ENCODE assay signal across 20 cellular contexts in the genomic region with DNA sequence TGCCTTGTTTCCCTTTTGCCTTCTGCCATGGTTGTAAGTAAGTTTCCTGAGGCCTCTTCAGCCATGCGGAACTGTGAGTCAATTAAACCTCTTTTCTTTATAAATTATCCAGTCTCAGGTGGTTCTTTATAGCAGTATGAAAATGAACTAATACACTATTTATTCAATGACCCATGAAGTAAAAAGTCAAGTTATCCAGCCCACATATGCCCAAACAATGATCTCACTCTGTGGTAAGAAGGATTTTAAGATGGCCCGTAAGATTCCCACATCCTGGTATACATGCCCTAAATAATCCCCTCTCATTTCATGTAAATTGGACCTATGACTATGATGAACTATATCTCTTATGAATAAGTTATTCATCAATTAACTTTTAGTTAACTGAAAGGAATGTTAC.
DNase-seq lines count a peak whose midpoint lies in the region; ATAC-seq and TF ChIP-seq lines count a peak whose summit lies in the region.
"Had no signal": no experiment of that assay in that cellular context is flagged by ENCODE, and none has a peak within 500 bp of the region (broad histone marks: within the 10 kb centered on the region; RNA-seq: fewer than 3 reads in every experiment).

No MANE protein-coding gene starts in this region.

- no peak for ATAC-seq in stimulated activated effector memory CD8-positive, alpha-beta T cell treated with anti-CD3 and anti-CD28 coated beads, Interleukin-12 subunit alpha, Interleukin-12 subunit beta, amount 100 ng/mL, for 72 hours
- no peak for ATAC-seq in activated naive CD4-positive, alpha-beta T cell treated with anti-CD3 and anti-CD28 coated beads, Interleukin-2, amount 50 U/mL, for 72 hours
- no peak for ATAC-seq in GM18520 (IDR thresholded peaks at IDR 0.05; ENCODE audit: unreplicated experiment)
- ATAC-seq: SK-N-SH treated with all-trans-retinoic acid at 6 μM for 48 hours, T-cell had no signal

- H3K4me3 ChIP-seq in astrocyte of the spinal cord (ENCODE audit: low read depth, low read length) (no peak overlapping the region), right atrium auricular region (no peak overlapping the region)
- H3K4me3 ChIP-seq: BLaER1 had no signal

- H3K27ac Mint-ChIP-seq in stimulated activated effector memory CD8-positive, alpha-beta T cell treated with anti-CD3 and anti-CD28 coated beads, Interleukin-12 subunit alpha, Interleukin-12 subunit beta, amount 100 ng/mL, for 72 hours, result peak overlapping the region; percentile 23
- no peak overlapping the region for H3K27ac Mint-ChIP-seq in activated naive CD4-positive, alpha-beta T cell treated with anti-CD3 and anti-CD28 coated beads, Interleukin-2, amount 50 U/mL, for 72 hours
- H3K27ac Mint-ChIP-seq: HFFc6, T-cell had no signal

- no peak overlapping the region for H3K4me3 Mint-ChIP-seq in stimulated activated effector memory CD8-positive, alpha-beta T cell treated with anti-CD3 and anti-CD28 coated beads, Interleukin-12 subunit alpha, Interleukin-12 subunit beta, amount 100 ng/mL, for 72 hours
- H3K4me3 Mint-ChIP-seq: CD4-positive, alpha-beta memory T cell; H9; HFFc6; T-cell had no signal

- no peaks in the 10 kb centered on the region for H3K9me3 Mint-ChIP-seq in stimulated activated effector memory CD8-positive, alpha-beta T cell treated with anti-CD3 and anti-CD28 coated beads, Interleukin-12 subunit alpha, Interleukin-12 subunit beta, amount 100 ng/mL, for 72 hours
- no peaks in the 10 kb centered on the region for H3K9me3 Mint-ChIP-seq in activated naive CD4-positive, alpha-beta T cell treated with anti-CD3 and anti-CD28 coated beads, Interleukin-2, amount 50 U/mL, for 72 hours
- H3K9me3 Mint-ChIP-seq: H9, HFFc6 had no signal

- in situ Hi-C loops in astrocyte of the spinal cord (cut with HindIII; ENCODE audit: low sequenced_read_pairs), result no loop called here

- H3K4me1 Mint-ChIP-seq in stimulated activated effector memory CD8-positive, alpha-beta T cell treated with anti-CD3 and anti-CD28 coated beads, Interleukin-12 subunit alpha, Interleukin-12 subunit beta, amount 100 ng/mL, for 72 hours, result no peaks in the 10 kb centered on the region
- H3K4me1 Mint-ChIP-seq: CD4-positive, alpha-beta memory T cell; H9; T-cell had no signal

- no peak overlapping the region for H3K27ac ChIP-seq in right atrium auricular region
- H3K27ac ChIP-seq: BLaER1, KMS-11 had no signal

- TF ChIP-seq CTCF in astrocyte of the spinal cord (IDR thresholded peaks at IDR 0.05; ENCODE audit: low read depth, low read length), result no peak
- TF ChIP-seq CTCF in right atrium auricular region (IDR thresholded peaks at IDR 0.05), result no peak

- peak; percentile 5 for DNase-seq in ELR (ENCODE audit: low read depth)
- peak; percentile 74 for DNase-seq in M059J (ENCODE audit: low read depth)
- peak; percentile 50 for DNase-seq in astrocyte of the spinal cord (ENCODE audit: low read depth, low spot score)
- no peak for DNase-seq in stimulated activated effector memory CD8-positive, alpha-beta T cell treated with anti-CD3 and anti-CD28 coated beads, Interleukin-12 subunit alpha, Interleukin-12 subunit beta, amount 100 ng/mL, for 72 hours (ENCODE audit: low spot score in 2 of 2)
- no peak for DNase-seq in right atrium auricular region (ENCODE audit: low spot score)
- no peak for DNase-seq in activated naive CD4-positive, alpha-beta T cell treated with anti-CD3 and anti-CD28 coated beads, Interleukin-2, amount 50 U/mL, for 72 hours (ENCODE audit: low spot score in 2 of 2)
- DNase-seq: ACHN; Caco-2; CD4-positive, alpha-beta memory T cell; H9; HFFc6; NCI-H1417; NCI-H187; NCI-H446; NCI-H526; T-cell had no signal

- no peaks in the 10 kb centered on the region for H3K36me3 Mint-ChIP-seq in stimulated activated effector memory CD8-positive, alpha-beta T cell treated with anti-CD3 and anti-CD28 coated beads, Interleukin-12 subunit alpha, Interleukin-12 subunit beta, amount 100 ng/mL, for 72 hours
- no peaks in the 10 kb centered on the region for H3K36me3 Mint-ChIP-seq in activated naive CD4-positive, alpha-beta T cell treated with anti-CD3 and anti-CD28 coated beads, Interleukin-2, amount 50 U/mL, for 72 hours
- H3K36me3 Mint-ChIP-seq: T-cell had no signal

- H3K9me3 ChIP-seq in right atrium auricular region, result no peaks in the 10 kb centered on the region
- H3K9me3 ChIP-seq: Caco-2 had no signal

- H3K36me3 ChIP-seq in right atrium auricular region, result no peaks in the 10 kb centered on the region
- H3K36me3 ChIP-seq: BLaER1 had no signal

- H3K4me1 ChIP-seq in right atrium auricular region, result no peaks in the 10 kb centered on the region
- H3K4me1 ChIP-seq: BLaER1, Caco-2 had no signal

- no peaks in the 10 kb centered on the region for H3K27me3 ChIP-seq in right atrium auricular region
- H3K27me3 ChIP-seq: BLaER1 had no signal

Comparison
In these comparisons a context has a peak if more than half of its experiments do, and no peak if none do; other contexts are left out.
1. DNase-seq: peak in ELR (single experiment), M059J (single experiment) and astrocyte of the spinal cord (single experiment); none in stimulated activated effector memory CD8-positive, alpha-beta T cell treated with anti-CD3 and anti-CD28 coated beads, Interleukin-12 subunit alpha, Interleukin-12 subunit beta, amount 100 ng/mL, for 72 hours (0 of 2), right atrium auricular region (single experiment) and activated naive CD4-positive, alpha-beta T cell treated with anti-CD3 and anti-CD28 coated beads, Interleukin-2, amount 50 U/mL, for 72 hours (0 of 2).